Comparison of ENCODE assay signal across 20 cellular contexts in the genomic region with DNA sequence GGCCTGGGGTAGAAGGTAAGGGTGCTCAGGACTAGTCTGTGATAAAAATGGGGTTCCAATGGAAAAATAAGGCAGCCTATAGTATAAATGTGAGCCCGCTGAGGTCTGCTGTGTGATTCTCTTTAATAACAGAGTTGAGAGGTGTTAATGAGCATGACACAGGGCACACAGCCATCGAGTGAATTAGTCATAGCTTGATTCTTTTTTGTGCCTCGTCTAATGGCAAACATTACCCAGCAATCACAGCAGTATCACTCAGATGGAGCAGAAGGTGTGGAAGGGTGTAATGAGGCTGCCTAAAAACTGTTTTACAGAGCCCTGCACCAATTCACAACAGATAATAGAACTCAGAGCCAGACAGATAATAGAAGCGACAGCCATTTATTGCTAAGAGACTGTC.
"Had no signal": no experiment of that assay in that cellular context is flagged by ENCODE, and none has a peak within 500 bp of the region (broad histone marks: within the 10 kb centered on the region; RNA-seq: fewer than 3 reads in every experiment).

No MANE protein-coding gene starts in this region.

- H3K27me3 ChIP-seq: ascending aorta, ovary, testis had no signal

- H3K9me3 ChIP-seq: ascending aorta, lower lobe of right lung, ovary, testis had no signal

- H3K4me1 ChIP-seq: ascending aorta, lower lobe of right lung, testis had no signal

- H3K4me3 ChIP-seq: ascending aorta, lower lobe of right lung, ovary, smooth muscle cell, testis had no signal

- ATAC-seq: activated CD8-positive, alpha-beta T cell treated with anti-CD3 and anti-CD28 coated beads, Interleukin-2, amount 10 ng/mL, durations not matched to agents 7 days and 5 days; activated T-cell treated with anti-CD3 and anti-CD28 coated beads, Interleukin-2, amount 50 U/mL, for 4 hours; lower lobe of right lung; naive thymus-derived CD8-positive, alpha-beta T cell; sciatic nerve; stimulated activated effector memory CD8-positive, alpha-beta T cell treated with anti-CD3 and anti-CD28 coated beads, Interleukin-12 subunit alpha, Interleukin-12 subunit beta, amount 100 ng/mL, for 72 hours had no signal

- H3K36me3 ChIP-seq: ascending aorta, lower lobe of right lung, ovary had no signal

- DNase-seq: activated CD4-positive, alpha-beta T cell treated with anti-CD3 and anti-CD28 coated beads for 48 hours; activated CD4-positive, CD25-positive, alpha-beta regulatory T cell; activated CD8-positive, alpha-beta memory T cell treated with anti-CD3 and anti-CD28 coated beads, Interleukin-2, amount 50 U/mL, for 4 hours; activated CD8-positive, alpha-beta T cell treated with anti-CD3 and anti-CD28 coated beads, Interleukin-2, amount 10 ng/mL, durations not matched to agents 7 days and 5 days; activated effector memory CD4-positive, alpha-beta T cell treated with anti-CD3 and anti-CD28 coated beads, Interleukin-2, amount 50 U/mL, for 16 hours; activated naive CD4-positive, alpha-beta T cell treated with anti-CD3 and anti-CD28 coated beads, Interleukin-2, amount 50 U/mL, for 16 hours; activated T-cell treated with anti-CD3 and anti-CD28 coated beads, Interleukin-2, amount 50 U/mL, for 4 hours; effector memory CD4-positive, alpha-beta T cell; lower lobe of right lung; naive thymus-derived CD8-positive, alpha-beta T cell; ovary; stimulated activated CD4-positive, alpha-beta T cell treated with anti-CD3 and anti-CD28 coated beads, Interleukin-4, amount 100 ng/mL, for 24 hours; T-helper 1 cell; T-helper 9 cell; testis had no signal

- H3K27ac ChIP-seq: ascending aorta, lower lobe of right lung, ovary, testis had no signal

- FAIRE-seq: endothelial cell of umbilical vein had no signal
